Comparison of ENCODE assay signal across 8 cellular contexts in genomic region chr2:238288650-238289573, GRCh38. TPM values are rescaled to one million over a fixed set of nuclear protein-coding genes. Genes with fewer than 3 reads are reported as not detected.
DNase-seq lines count a peak whose midpoint lies in the region; ATAC-seq, FAIRE-seq and TF ChIP-seq lines count a peak whose summit lies in the region.

No MANE protein-coding gene starts in this region.

- H3K9me3 ChIP-seq in psoas muscle: no peaks in the 10 kb centered on the region
- no peaks in the 10 kb centered on the region for H3K9me3 ChIP-seq in uterus

- POLR2A ChIA-PET in T-cell (lab: Charles Lee): interaction anchor here in 1 of 2 donors (0.6 kb wide), 1 partner anchor 137 kb away, joined by 6 read pairs; no protein-coding TSS in a partner anchor

- FAIRE-seq in GM12892 (lab: Jason Lieb, UNC): peak; percentile 91

- peak overlapping the region; percentile 87 to 93 for H3K27ac Mint-ChIP-seq in T-cell

- DNase-seq in GM12892 (ENCODE audit: insufficient read length) (peak; percentile 89), NCI-H1436 treated with DMSO at 0.1 percent for 48 hours (lab: John Stamatoyannopoulos, UW) (peak; percentile 93), T-cell (peak; percentile 94 to 99 (median 97)), amniotic stem cell (lab: John Stamatoyannopoulos, UW) (peak; percentile 93), left ventricle myocardium superior (peak; percentile 100), psoas muscle (peak; percentile 99), uterus (peak; percentile 99)

- no peaks in the 10 kb centered on the region for H3K36me3 Mint-ChIP-seq in T-cell

- CTCF ChIA-PET in T-cell (lab: Charles Lee): interaction anchor here in 1 of 2 donors (1.0 to 1.2 kb wide), 2 partner anchors 10 to 26 kb away, joined by 3 read pairs; no protein-coding TSS in a partner anchor

- 0 to 1% (median 0%) methylated on average over 69 to 108 of the region's 108 CpGs for WGBS in psoas muscle, 3 donors

- no peaks in the 10 kb centered on the region for H3K27me3 Mint-ChIP-seq in T-cell

- peak; percentile 29 for TF ChIP-seq CTCF in psoas muscle (IDR thresholded peaks at IDR 0.05)
- peak in 3 of 4 experiments; percentile 42 to 54 (median 50) for TF ChIP-seq CTCF in uterus (IDR thresholded peaks at IDR 0.05)

- no peaks in the 10 kb centered on the region for H3K9me3 Mint-ChIP-seq in T-cell

- peaks cover 27% of the 10 kb centered on the region for H3K4me1 ChIP-seq in psoas muscle
- peaks cover 12 to 13% of the 10 kb centered on the region in 2 donors for H3K4me1 ChIP-seq in uterus

- H3K4me3 ChIP-seq in psoas muscle (peak overlapping the region; percentile 95), uterus (peak overlapping the region; percentile 59 to 85)

- TF ChIP-seq POLR2A in GM12892 (IDR thresholded peaks at IDR 0.05; ENCODE audit: low read depth, low read length) (peak; percentile 76), uterus (IDR thresholded peaks at IDR 0.05) (peak; percentile 81 to 98)

- peak; percentile 90 for ATAC-seq in HG02852 (IDR thresholded peaks at IDR 0.05; ENCODE audit: unreplicated experiment)
- ATAC-seq in T-cell (replicated peaks in 1 of 4): peak; percentile 89 to 96 (median 94)
- peak; percentile 86 for ATAC-seq in left ventricle myocardium superior
- peak; percentile 81 to 87 (median 82) for ATAC-seq in psoas muscle

- H3K27me3 ChIP-seq in psoas muscle (ENCODE audit: insufficient read depth in 3 of 3, low read length in 2 of 3): no peaks in the 10 kb centered on the region
- H3K27me3 ChIP-seq in uterus: no peaks in the 10 kb centered on the region

- no peaks in the 10 kb centered on the region for H3K36me3 ChIP-seq in psoas muscle (ENCODE audit: insufficient read depth in 1 of 2, low read depth in 1 of 2)
- H3K36me3 ChIP-seq in uterus: no peaks in the 10 kb centered on the region

- intact Hi-C loops in left ventricle myocardium superior (cut with micrococcal nuclease) (no loop called here), psoas muscle (cut with DNase I) (no loop called here), uterus (cut with DNase I; ENCODE audit: low total_unique reads) (no loop called here)

- H3K4me1 Mint-ChIP-seq in T-cell: peaks cover 31 to 52% (median 47%) of the 10 kb centered on the region in 3 donors

- peak overlapping the region; percentile 90 to 96 (median 95) for H3K4me3 Mint-ChIP-seq in T-cell

- H3K27ac ChIP-seq in psoas muscle (peak overlapping the region; percentile 96), uterus (peak overlapping the region; percentile 87 to 96)

RNA-seq across cellular contexts. Expression of gene PER2, which starts 0.5 kb away (rescaled TPM):
- polyA plus RNA-seq in GM12892 (2012; ENCODE audit: missing spikeins): 3.3 TPM
- 10 to 100 TPM in 4 of 5 donors, 1 to 10 TPM in 1; 9.3 to 24.5 (median 13.0) TPM for total RNA-seq in T-cell
- total RNA-seq in left ventricle myocardium superior: 4.5 TPM
- total RNA-seq in psoas muscle: 10 to 100 TPM in 3 of 4 donors, 1 to 10 TPM in 1; 7.8 to 20.7 (median 13.1) TPM
- polyA plus RNA-seq in psoas muscle: 1 to 10 TPM; 1.9 to 2.5 (median 2.4) TPM
- 10 to 100 TPM in 3 of 4 donors, 1 to 10 TPM in 1; 2.9 to 40.9 (median 19.9) TPM for total RNA-seq in uterus

RNA-seq across cellular contexts. Expression of gene TRAF3IP1, which starts 31.4 kb away (rescaled TPM):
- polyA plus RNA-seq in GM12892 (2012; ENCODE audit: missing spikeins): 5.5 TPM
- total RNA-seq in T-cell: 10 to 100 TPM in 3 of 5 donors, 1 to 10 TPM in 2; 6.3 to 12.1 (median 11.8) TPM
- total RNA-seq in left ventricle myocardium superior: 13.8 TPM
- 10 to 100 TPM; 14.9 to 24.7 (median 18.4) TPM for total RNA-seq in psoas muscle
- polyA plus RNA-seq in psoas muscle: 10 to 100 TPM in 1 of 3 donors, 1 to 10 TPM in 2; 2.9 to 30.9 (median 6.9) TPM
- total RNA-seq in uterus: 10 to 100 TPM; 12.6 to 41.8 (median 27.6) TPM

RNA-seq across cellular contexts. Expression of gene HES6, which starts 49.1 kb away (rescaled TPM):
- 0.42 TPM for polyA plus RNA-seq in GM12892 (2012; ENCODE audit: missing spikeins)
- 1 to 10 TPM; 1.7 to 3.6 (median 2.7) TPM for total RNA-seq in T-cell
- 2.7 TPM for total RNA-seq in left ventricle myocardium superior
- 10 to 100 TPM in 2 of 4 donors, 1 to 10 TPM in 2; 4.1 to 13.1 (median 10.9) TPM for total RNA-seq in psoas muscle
- 10 to 100 TPM; 35.7 to 54.5 (median 40.6) TPM for polyA plus RNA-seq in psoas muscle
- total RNA-seq in uterus: 10 to 100 TPM in 2 of 4 donors, 1 to 10 TPM in 1, not detected in 1; 9.5 to 33.3 (median 10.2) TPM

Comparison
In these comparisons a context has a peak if more than half of its experiments do, and no peak if none do; other contexts are left out.
1. Peak in every context shown above with its lines: DNase-seq, ATAC-seq, H3K4me3 ChIP-seq and H3K27ac ChIP-seq.